In the genomic region with DNA sequence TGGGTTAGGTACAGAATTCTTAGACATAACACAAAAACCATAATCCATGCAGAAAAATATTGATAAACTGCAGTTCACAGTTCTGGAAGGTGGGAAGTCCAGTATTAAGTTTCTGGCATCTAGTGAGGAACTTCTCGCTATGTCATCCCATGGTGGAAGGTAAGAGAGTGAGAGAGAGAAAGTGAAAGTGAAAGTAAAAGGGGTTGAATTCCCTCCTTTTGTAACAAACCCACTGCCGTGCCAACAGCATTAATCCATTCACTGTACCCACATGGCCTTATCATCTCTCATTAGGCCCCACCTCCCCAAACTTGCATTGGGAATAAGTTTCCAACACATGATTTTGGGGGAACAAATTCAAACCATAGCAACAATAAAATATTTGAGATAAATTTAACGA, we compare ENCODE assay signal across 11 cellular contexts. TPM values are rescaled to one million over a fixed set of nuclear protein-coding genes. Genes with fewer than 3 reads are reported as not detected.
A peak's percentile ranks its signal among the peaks of the same experiment; 100 is the strongest.
DNase-seq lines count a peak whose midpoint lies in the region; ATAC-seq lines count a peak whose summit lies in the region.
"Had no signal": no experiment of that assay in that cellular context is flagged by ENCODE, and none has a peak within 500 bp of the region (broad histone marks: within the 10 kb centered on the region; RNA-seq: fewer than 3 reads in every experiment).

No MANE protein-coding gene starts in this region.

- H3K9ac ChIP-seq in endocrine pancreas (ENCODE audit: control insufficient read depth, insufficient read depth, low read length) (no peak overlapping the region), skeletal muscle tissue (ENCODE audit: low read depth in 1 of 3, low read length in 3 of 3) (no peak overlapping the region)

- no peak overlapping the region for H3K27ac Mint-ChIP-seq in activated CD8-positive, alpha-beta memory T cell treated with anti-CD3 and anti-CD28 coated beads, Interleukin-2, amount 10 ng/mL, durations not matched to agents 7 days and 5 days
- H3K27ac Mint-ChIP-seq: memory B cell had no signal

- peak; percentile 45 for ATAC-seq in activated CD8-positive, alpha-beta memory T cell treated with anti-CD3 and anti-CD28 coated beads, Interleukin-2, amount 10 ng/mL, durations not matched to agents 7 days and 5 days
- ATAC-seq in HG02610 (IDR thresholded peaks at IDR 0.05; ENCODE audit: unreplicated experiment) (no peak), HG02642 (IDR thresholded peaks at IDR 0.05; ENCODE audit: poor library complexity, unreplicated experiment) (no peak)

- CTCF ChIA-PET in activated CD8-positive, alpha-beta memory T cell treated with anti-CD3 and anti-CD28 coated beads, Interleukin-2, amount 10 ng/mL, durations not matched to agents 7 days and 5 days (lab: Charles Lee) = no interaction called here

- H3K4me3 Mint-ChIP-seq in activated CD8-positive, alpha-beta memory T cell treated with anti-CD3 and anti-CD28 coated beads, Interleukin-2, amount 10 ng/mL, durations not matched to agents 7 days and 5 days = peak overlapping the region; percentile 30
- H3K4me3 Mint-ChIP-seq: memory B cell had no signal

- DNase-seq in activated CD8-positive, alpha-beta memory T cell treated with anti-CD3 and anti-CD28 coated beads, Interleukin-2, amount 10 ng/mL, durations not matched to agents 7 days and 5 days = no peak
- no peak for DNase-seq in activated CD8-positive, alpha-beta memory T cell treated with anti-CD3 and anti-CD28 coated beads for 24 hours
- peak; percentile 76 for DNase-seq in NCI-H774 (lab: John Stamatoyannopoulos, UW)
- DNase-seq in kidney glomerular epithelial cell (lab: John Stamatoyannopoulos, UW) = no peak
- DNase-seq: adrenal gland, NCI-H510A had no signal

- H3K9me3 Mint-ChIP-seq in activated CD8-positive, alpha-beta memory T cell treated with anti-CD3 and anti-CD28 coated beads, Interleukin-2, amount 10 ng/mL, durations not matched to agents 7 days and 5 days (ENCODE audit: low read depth) = peaks cover 23% of the 10 kb centered on the region

- H3K9me3 ChIP-seq in endocrine pancreas (ENCODE audit: control insufficient read depth, low read length) (no peaks in the 10 kb centered on the region), skeletal muscle tissue (ENCODE audit: control insufficient read depth in 3 of 3, low read length in 3 of 3) (peaks cover 0 to 3% (median 0%) of the 10 kb centered on the region in 3 donors)
- H3K9me3 ChIP-seq: adrenal gland had no signal

- no peaks in the 10 kb centered on the region for H3K36me3 ChIP-seq in endocrine pancreas (ENCODE audit: control insufficient read depth, insufficient read depth, low read length)
- no peaks in the 10 kb centered on the region for H3K36me3 ChIP-seq in skeletal muscle tissue (ENCODE audit: control insufficient read depth in 3 of 3, insufficient read depth in 3 of 3, low read length in 3 of 3)
- H3K36me3 ChIP-seq: adrenal gland had no signal

- H3K4me1 ChIP-seq in endocrine pancreas (ENCODE audit: control insufficient read depth, insufficient read depth, low read length) (no peaks in the 10 kb centered on the region), skeletal muscle tissue (ENCODE audit: control insufficient read depth in 3 of 3, insufficient read depth in 3 of 3, low read length in 3 of 3) (no peaks in the 10 kb centered on the region)
- H3K4me1 ChIP-seq: adrenal gland had no signal

- H3K27me3 ChIP-seq in endocrine pancreas (ENCODE audit: control insufficient read depth, insufficient read depth, low read length) (no peaks in the 10 kb centered on the region), skeletal muscle tissue (ENCODE audit: control insufficient read depth in 3 of 3, insufficient read depth in 3 of 3, low read length in 3 of 3) (no peaks in the 10 kb centered on the region)
- H3K27me3 ChIP-seq: adrenal gland had no signal

- peaks cover 9% of the 10 kb centered on the region for H3K4me1 Mint-ChIP-seq in activated CD8-positive, alpha-beta memory T cell treated with anti-CD3 and anti-CD28 coated beads, Interleukin-2, amount 10 ng/mL, durations not matched to agents 7 days and 5 days

- H3K36me3 Mint-ChIP-seq in activated CD8-positive, alpha-beta memory T cell treated with anti-CD3 and anti-CD28 coated beads, Interleukin-2, amount 10 ng/mL, durations not matched to agents 7 days and 5 days = peaks cover 10% of the 10 kb centered on the region
- H3K36me3 Mint-ChIP-seq: memory B cell had no signal

- no peaks in the 10 kb centered on the region for H3K27me3 Mint-ChIP-seq in activated CD8-positive, alpha-beta memory T cell treated with anti-CD3 and anti-CD28 coated beads, Interleukin-2, amount 10 ng/mL, durations not matched to agents 7 days and 5 days
- H3K27me3 Mint-ChIP-seq: memory B cell had no signal

- H3K4me3 ChIP-seq in endocrine pancreas (ENCODE audit: control insufficient read depth, insufficient read depth, low read length) (peak overlapping the region; percentile 43), skeletal muscle tissue (ENCODE audit: low read length in 3 of 3) (peak overlapping the region in 2 of 3 donors; percentile 8 to 38)

- no peak overlapping the region for H3K27ac ChIP-seq in skeletal muscle tissue (ENCODE audit: low read depth, low read length)
- H3K27ac ChIP-seq: adrenal gland had no signal

RNA-seq across cellular contexts. Expression of gene ZNF485, which starts 17.1 kb away (rescaled TPM):
- total RNA-seq in activated CD8-positive, alpha-beta memory T cell treated with anti-CD3 and anti-CD28 coated beads, Interleukin-2, amount 10 ng/mL, durations not matched to agents 7 days and 5 days = 1 to 10 TPM; 1.1 to 1.6 TPM
- total RNA-seq in skeletal muscle tissue = 3.7 TPM

RNA-seq across cellular contexts. Expression of gene ZNF32, which starts 25.3 kb away (rescaled TPM):
- total RNA-seq in activated CD8-positive, alpha-beta memory T cell treated with anti-CD3 and anti-CD28 coated beads, Interleukin-2, amount 10 ng/mL, durations not matched to agents 7 days and 5 days = 1 to 10 TPM; 6.5 to 8.2 TPM
- 50.1 TPM for total RNA-seq in skeletal muscle tissue

RNA-seq across cellular contexts. Expression of gene ZNF239, which starts 48.9 kb away (rescaled TPM):
- under 1 TPM in 1 of 2 experiments, not detected in 1; 0.26 TPM for total RNA-seq in activated CD8-positive, alpha-beta memory T cell treated with anti-CD3 and anti-CD28 coated beads, Interleukin-2, amount 10 ng/mL, durations not matched to agents 7 days and 5 days
- total RNA-seq in skeletal muscle tissue = 9.4 TPM
